In genomic region chr20:6157345-6157744, GRCh38 we compare ENCODE assay signal across 19 cellular contexts. TPM values are rescaled to one million over a fixed set of nuclear protein-coding genes. Genes with fewer than 3 reads are reported as not detected.
DNase-seq lines count a peak whose midpoint lies in the region; ATAC-seq, FAIRE-seq and TF ChIP-seq lines count a peak whose summit lies in the region.
"Had no signal": no experiment of that assay in that cellular context is flagged by ENCODE, and none has a peak within 500 bp of the region (broad histone marks: within the 10 kb centered on the region; RNA-seq: fewer than 3 reads in every experiment).

No MANE protein-coding gene starts in this region.

- no peaks in the 10 kb centered on the region for H4K20me1 ChIP-seq in SU-DHL-6 (ENCODE audit: low read depth, low read length)

- H2AFZ ChIP-seq in SU-DHL-6 (ENCODE audit: low read depth, low read length, severe bottlenecking): no peak overlapping the region

- H3K4me1 ChIP-seq in heart right ventricle: peaks cover 0 to 7% (median under 1%) of the 10 kb centered on the region in 9 donors

- intact Hi-C loops in heart right ventricle (cut with DNase I): no loop called here

- H3K9me3 ChIP-seq in SU-DHL-6 (ENCODE audit: insufficient read depth, low read length) (no peaks in the 10 kb centered on the region), heart right ventricle (peaks cover 0 to 37% (median 12%) of the 10 kb centered on the region in 11 donors)
- H3K9me3 ChIP-seq: thoracic aorta had no signal

- no peak overlapping the region for H3K27ac ChIP-seq in SU-DHL-6 (ENCODE audit: low read depth, low read length)
- H3K27ac ChIP-seq in heart right ventricle: no peak overlapping the region
- H3K27ac ChIP-seq: skin epidermis, thoracic aorta had no signal

- ATAC-seq in left lobe of liver (peak; percentile 10), heart right ventricle (no peak), GM18867 (IDR thresholded peaks at IDR 0.05; ENCODE audit: unreplicated experiment) (no peak)
- ATAC-seq: activated CD8-positive, alpha-beta memory T cell treated with anti-CD3 and anti-CD28 coated beads, Interleukin-2, amount 10 ng/mL, durations not matched to agents 7 days and 5 days; left colon; natural killer cell had no signal

- no peak for FAIRE-seq in GM19239 (lab: Jason Lieb, UNC)
- FAIRE-seq: A204.1 had no signal

- H3K79me2 ChIP-seq in SU-DHL-6 (ENCODE audit: insufficient read depth, low read length): no peaks in the 10 kb centered on the region

- WGBS in heart right ventricle, 2 donors: 94% methylated on average over 2 of the region's 2 CpGs

- H3K27me3 ChIP-seq in SU-DHL-6 (ENCODE audit: low read length) (no peaks in the 10 kb centered on the region), heart right ventricle (peaks cover 0 to 3% (median 0%) of the 10 kb centered on the region in 7 donors)

- TF ChIP-seq CTCF in SU-DHL-6 (IDR thresholded peaks at IDR 0.05; ENCODE audit: insufficient read depth, low read length, poor library complexity, severe bottlenecking): peak; percentile 36
- TF ChIP-seq CTCF in heart right ventricle (IDR thresholded peaks at IDR 0.05): no peak

- no peak overlapping the region for H3K9ac ChIP-seq in SU-DHL-6 (ENCODE audit: low read length)

- H3K9me2 ChIP-seq in SU-DHL-6 (replicated peaks; ENCODE audit: insufficient read depth, low read length): no peaks in the 10 kb centered on the region

- DNase-seq in DMS 273 (lab: John Stamatoyannopoulos, UW; ENCODE audit: unreplicated experiment) (peak; percentile 37), DMS 273 treated with DMSO at 0.1 percent for 48 hours (lab: John Stamatoyannopoulos, UW) (no peak), left lobe of liver (ENCODE audit: low spot score) (no peak), heart right ventricle (no peak), GM19239 (ENCODE audit: insufficient read length, low spot score) (no peak)
- peak; percentile 38 for DNase-seq in Jurkat, Clone E6-1 (ENCODE audit: low read depth, low spot score)
- DNase-seq: activated CD8-positive, alpha-beta memory T cell treated with anti-CD3 and anti-CD28 coated beads, Interleukin-2, amount 10 ng/mL, durations not matched to agents 7 days and 5 days; activated naive CD8-positive, alpha-beta T cell treated with anti-CD3 and anti-CD28 coated beads for 36 hours; cortex of kidney; DMS153; foreskin fibroblast; left colon; natural killer cell; NCI-H1930 had no signal

- no peaks in the 10 kb centered on the region for H3F3A ChIP-seq in SU-DHL-6 (ENCODE audit: insufficient read depth)

- H3K4me2 ChIP-seq in SU-DHL-6 (ENCODE audit: low read depth, low read length, poor library complexity, severe bottlenecking): no peak overlapping the region

- no peak overlapping the region for H3K4me3 ChIP-seq in Jurkat, Clone E6-1 (ENCODE audit: low read length)
- H3K4me3 ChIP-seq in SU-DHL-6 (ENCODE audit: insufficient read depth, low read length, poor library complexity, severe bottlenecking) (no peak overlapping the region), heart right ventricle (no peak overlapping the region)
- H3K4me3 ChIP-seq: skin epidermis, thoracic aorta had no signal

- H3K36me3 ChIP-seq in SU-DHL-6 (ENCODE audit: low read length): no peaks in the 10 kb centered on the region
- no peaks in the 10 kb centered on the region for H3K36me3 ChIP-seq in heart right ventricle
- H3K36me3 ChIP-seq: thoracic aorta had no signal

RNA-seq across cellular contexts. Expression of gene FERMT1, which starts 34.5 kb away (rescaled TPM):
- polyA plus RNA-seq in Jurkat, Clone E6-1 (2012; ENCODE audit: insufficient read depth, insufficient read length): 0.44 TPM
- total RNA-seq in left lobe of liver: 0.23 TPM
- 1 to 10 TPM in 7 of 10 donors, under 1 TPM in 3; 0.49 to 2.2 (median 1.3) TPM for total RNA-seq in heart right ventricle
- polyA plus RNA-seq in heart right ventricle: under 1 TPM; 0.03 to 0.29 TPM
- total RNA-seq: natural killer cell had no signal

Comparison
In these comparisons a context has a peak if more than half of its experiments do, and no peak if none do; other contexts are left out.
1. DNase-seq: peak in DMS 273 (single experiment) and Jurkat, Clone E6-1 (single experiment); none in DMS 273 treated with DMSO at 0.1 percent for 48 hours (single experiment), left lobe of liver (single experiment), heart right ventricle (0 of 2) and GM19239 (single experiment).